Comparison of ENCODE assay signal across 28 cellular contexts in the genomic region with DNA sequence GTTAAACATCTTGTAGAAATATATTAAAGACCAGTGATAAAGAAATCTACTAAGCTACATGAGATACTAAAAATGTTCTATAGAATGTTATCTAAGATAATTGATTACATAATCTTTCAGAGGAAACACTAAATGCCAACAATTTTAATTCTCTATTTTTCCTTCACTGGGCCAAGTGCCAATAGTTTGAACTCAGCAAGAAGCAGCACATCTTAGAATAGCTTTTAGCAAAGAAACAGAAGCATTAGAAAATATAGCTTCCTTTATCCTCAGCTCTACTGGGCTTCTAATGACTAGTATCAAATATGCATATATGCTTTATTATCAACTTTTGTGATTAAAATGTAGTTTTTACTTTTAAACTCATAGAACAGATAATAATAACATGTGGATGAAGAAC.
"Had no signal": no experiment of that assay in that cellular context is flagged by ENCODE, and none has a peak within 500 bp of the region (broad histone marks: within the 10 kb centered on the region; RNA-seq: fewer than 3 reads in every experiment).

No MANE protein-coding gene starts in this region.

- DNase-seq: natural killer cell; occipital lobe; ovary; psoas muscle; right cardiac atrium; right lobe of liver; sigmoid colon; small intestine; stimulated activated CD4-positive, alpha-beta T cell treated with anti-CD3 and anti-CD28 coated beads, Interleukin-15, amount 100 ng/mL, for 24 hours; stimulated activated CD4-positive, alpha-beta T cell treated with anti-CD3 and anti-CD28 coated beads, Interleukin-2, amount 100 ng/mL, for 24 hours; stimulated activated CD4-positive, alpha-beta T cell treated with anti-CD3 and anti-CD28 coated beads, Interleukin-2, amount 100 ng/mL, for 48 hours; stimulated activated CD4-positive, alpha-beta T cell treated with anti-CD3 and anti-CD28 coated beads, Interleukin-4, amount 100 ng/mL, for 24 hours; stimulated activated naive B cell treated with anti-CD40 and anti-IgM and Interleukin-4, amounts not matched to agents 10 μg/mL and 1 μg/mL and 100 μg/mL, for 72 hours; stimulated activated naive CD4-positive, alpha-beta T cell treated with Interleukin-2 at 50 U/mL for 16 hours; stomach; testis; tibial artery; transverse colon; upper lobe of right lung; uterus had no signal

- H3K9me3 Mint-ChIP-seq: nephron, neural progenitor cell, type B pancreatic cell had no signal

- H3K27me3 ChIP-seq: neural progenitor cell, ovary, right lobe of liver, sigmoid colon, stomach, suprapubic skin, testis, tibial artery, transverse colon, upper lobe of right lung, uterus had no signal

- H3K27ac ChIP-seq: neural progenitor cell, ovary, parathyroid adenoma, psoas muscle, right lobe of liver, sigmoid colon, stomach, suprapubic skin, testis, tibial artery, transverse colon, upper lobe of right lung, uterus had no signal

- H3K27ac Mint-ChIP-seq: natural killer cell; neural progenitor cell; progenitor cell of endocrine pancreas; stimulated activated effector memory CD8-positive, alpha-beta T cell treated with anti-CD3 and anti-CD28 coated beads, Interleukin-12 subunit alpha, Interleukin-12 subunit beta, amount 100 ng/mL, for 72 hours; stimulated activated naive B cell treated with anti-CD40 and anti-IgM and Interleukin-4, amounts not matched to agents 10 μg/mL and 1 μg/mL and 100 μg/mL, for 72 hours; stimulated activated naive CD8-positive, alpha-beta T cell treated with anti-CD3 and anti-CD28 coated beads, Interleukin-15, Interleukin-2, amounts not matched to agents 100 ng/mL and 50 ng/mL, for 24 hours; type B pancreatic cell had no signal

- H3K27me3 Mint-ChIP-seq: progenitor cell of endocrine pancreas; stimulated activated naive B cell treated with anti-CD40 and anti-IgM and Interleukin-4, amounts not matched to agents 10 μg/mL and 1 μg/mL and 100 μg/mL, for 72 hours; stimulated activated naive CD8-positive, alpha-beta T cell treated with anti-CD3 and anti-CD28 coated beads, Interleukin-15, Interleukin-2, amounts not matched to agents 100 ng/mL and 50 ng/mL, for 24 hours had no signal

- H3K36me3 Mint-ChIP-seq: natural killer cell; neural progenitor cell; stimulated activated effector memory CD8-positive, alpha-beta T cell treated with anti-CD3 and anti-CD28 coated beads, Interleukin-12 subunit alpha, Interleukin-12 subunit beta, amount 100 ng/mL, for 72 hours; stimulated activated naive B cell treated with anti-CD40 and anti-IgM and Interleukin-4, amounts not matched to agents 10 μg/mL and 1 μg/mL and 100 μg/mL, for 72 hours; type B pancreatic cell had no signal

- H3K4me3 ChIP-seq: neural progenitor cell, ovary, psoas muscle, right lobe of liver, sigmoid colon, stomach, suprapubic skin, testis, tibial artery, transverse colon, upper lobe of right lung, uterus had no signal

- H3K4me1 Mint-ChIP-seq: natural killer cell; neural progenitor cell; stimulated activated effector memory CD8-positive, alpha-beta T cell treated with anti-CD3 and anti-CD28 coated beads, Interleukin-12 subunit alpha, Interleukin-12 subunit beta, amount 100 ng/mL, for 72 hours; stimulated activated naive B cell treated with anti-CD40 and anti-IgM and Interleukin-4, amounts not matched to agents 10 μg/mL and 1 μg/mL and 100 μg/mL, for 72 hours had no signal

- H3K4me3 Mint-ChIP-seq: natural killer cell; nephron; neural progenitor cell; stimulated activated effector memory CD8-positive, alpha-beta T cell treated with anti-CD3 and anti-CD28 coated beads, Interleukin-12 subunit alpha, Interleukin-12 subunit beta, amount 100 ng/mL, for 72 hours; stimulated activated naive B cell treated with anti-CD40 and anti-IgM and Interleukin-4, amounts not matched to agents 10 μg/mL and 1 μg/mL and 100 μg/mL, for 72 hours; stimulated activated naive CD8-positive, alpha-beta T cell treated with anti-CD3 and anti-CD28 coated beads, Interleukin-15, Interleukin-2, amounts not matched to agents 100 ng/mL and 50 ng/mL, for 24 hours; type B pancreatic cell had no signal
